Comparison of ENCODE assay signal across 13 cellular contexts in the genomic region with DNA sequence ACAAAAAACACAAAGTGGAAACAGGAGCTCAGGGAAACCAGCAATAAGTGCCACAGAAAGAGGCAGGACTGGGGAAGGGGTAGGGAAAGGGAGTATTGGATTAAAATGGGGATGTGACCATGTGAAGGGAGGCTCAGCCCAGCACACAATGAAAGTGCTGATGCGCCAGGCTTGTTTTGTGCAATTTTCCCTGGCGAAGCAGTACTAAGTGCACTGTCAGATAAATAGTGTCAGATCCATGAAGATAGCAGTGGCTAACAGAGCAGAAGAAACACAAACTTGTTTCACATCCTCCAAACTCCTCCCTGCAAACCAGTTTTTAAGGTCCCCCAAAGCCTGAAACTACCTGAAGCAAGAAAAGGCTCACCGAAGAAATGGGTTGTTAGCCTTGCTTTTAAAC. TPM values are rescaled to one million over a fixed set of nuclear protein-coding genes. Genes with fewer than 3 reads are reported as not detected.
DNase-seq lines count a peak whose midpoint lies in the region; ATAC-seq, FAIRE-seq and TF ChIP-seq lines count a peak whose summit lies in the region.
"Had no signal": no experiment of that assay in that cellular context is flagged by ENCODE, and none has a peak within 500 bp of the region (broad histone marks: within the 10 kb centered on the region; RNA-seq: fewer than 3 reads in every experiment).

No MANE protein-coding gene starts in this region.

- peak overlapping the region; percentile 79 for H3K27ac Mint-ChIP-seq in activated T-cell treated with anti-CD3 and anti-CD28 coated beads, Interleukin-2, amount 50 U/mL, for 24 hours
- H3K27ac Mint-ChIP-seq in activated T-cell treated with anti-CD3 and anti-CD28 coated beads, Interleukin-2, amount 50 U/mL, for 72 hours: no peak overlapping the region
- H3K27ac Mint-ChIP-seq in WTC11: peak overlapping the region; percentile 87; the same call in 1 of the 2 replicates

- TF ChIP-seq CTCF in WTC11 (IDR thresholded peaks at IDR 0.05) (no peak), HepG2 (CRISPR knock-in tag; IDR thresholded peaks at IDR 0.05) (no peak), testis (IDR thresholded peaks at IDR 0.05) (no peak), GM13976 (IDR thresholded peaks at IDR 0.05; ENCODE audit: borderline replicate concordance, control extremely low read depth, extremely low read depth, insufficient read depth, missing control alignments) (no peak)

- H3K27ac ChIP-seq in HepG2 (ENCODE audit: extremely low read length, insufficient read depth, low read length) (no peak overlapping the region), testis (peak overlapping the region in 1 of 2 donors; percentile 22)
- H3K27ac ChIP-seq: ascending aorta, epithelial cell of prostate, SJSA1 had no signal

- no peaks in the 10 kb centered on the region for H3K9me3 Mint-ChIP-seq in activated T-cell treated with anti-CD3 and anti-CD28 coated beads, Interleukin-2, amount 50 U/mL, for 24 hours
- H3K9me3 Mint-ChIP-seq in activated T-cell treated with anti-CD3 and anti-CD28 coated beads, Interleukin-2, amount 50 U/mL, for 72 hours: no peaks in the 10 kb centered on the region
- H3K9me3 Mint-ChIP-seq in WTC11: no peaks in the 10 kb centered on the region

- TF ChIP-seq RAD21 in HepG2 (CRISPR knock-in tag; IDR thresholded peaks at IDR 0.05): no peak

- H3K9me3 ChIP-seq in HepG2 (ENCODE audit: low read length) (no peaks in the 10 kb centered on the region), testis (no peaks in the 10 kb centered on the region)
- H3K9me3 ChIP-seq: ascending aorta, SJSA1 had no signal

- H2AFZ ChIP-seq in HepG2 (ENCODE audit: low read length): no peak overlapping the region

- no peak overlapping the region; the same call in 1 of the 2 replicates for H3K9ac ChIP-seq in HepG2 (ENCODE audit: insufficient read depth, low read depth, low read length)

- H3K27me3 ChIP-seq in HepG2 (ENCODE audit: control insufficient read depth in 1 of 2, insufficient read depth in 2 of 2, low read length in 2 of 2) (no peaks in the 10 kb centered on the region; a peak in 1 of 5 replicates), testis (no peaks in the 10 kb centered on the region)
- H3K27me3 ChIP-seq: ascending aorta, SJSA1 had no signal

- CTCF ChIA-PET in WTC11 (lab: Charles Lee) (no interaction called here), HepG2 (lab: Yijun Ruan, JAX; ENCODE audit: low intra/inter-chr PET ratio, low total read pairs) (no interaction called here)

- H3K4me1 ChIP-seq in HepG2 (ENCODE audit: insufficient read depth, low read length): peaks cover 31% of the 10 kb centered on the region
- H3K4me1 ChIP-seq in testis: peaks cover 38% of the 10 kb centered on the region

- peaks cover 54% of the 10 kb centered on the region for H3K4me1 Mint-ChIP-seq in activated T-cell treated with anti-CD3 and anti-CD28 coated beads, Interleukin-2, amount 50 U/mL, for 24 hours (ENCODE audit: low read depth)
- peaks cover 47% of the 10 kb centered on the region for H3K4me1 Mint-ChIP-seq in activated T-cell treated with anti-CD3 and anti-CD28 coated beads, Interleukin-2, amount 50 U/mL, for 72 hours (ENCODE audit: low read depth)
- peaks cover 56% of the 10 kb centered on the region for H3K4me1 Mint-ChIP-seq in WTC11

- H3K4me3 ChIP-seq in HepG2 (replicated peaks in 1 of 3; ENCODE audit: insufficient read depth in 1 of 3, low read depth in 2 of 3, low read length in 3 of 3) (no peak overlapping the region), testis (no peak overlapping the region)
- H3K4me3 ChIP-seq: ascending aorta, SJSA1 had no signal

- H4K20me1 ChIP-seq in HepG2 (ENCODE audit: insufficient read depth, low read length): peaks cover 32% of the 10 kb centered on the region

- no peak overlapping the region for H3K4me2 ChIP-seq in HepG2 (ENCODE audit: low read depth, low read length)

- H3K36me3 ChIP-seq in HepG2 (replicated peaks in 1 of 2; ENCODE audit: control insufficient read depth in 1 of 2, insufficient read depth in 2 of 2, low read length in 2 of 2) (peaks cover 6 to 37% of the 10 kb centered on the region in 2 experiments), testis (ENCODE audit: low read depth, missing control alignments) (no peaks in the 10 kb centered on the region)

- WGBS in HepG2 (ENCODE audit: low lambda C conversion rate): 88% methylated on average over 3 of the region's 3 CpGs
- WGBS in testis, 2 donors: 63 to 77% methylated on average over 3 of the region's 3 CpGs

- TF ChIP-seq POLR2A in HepG2 (IDR thresholded peaks at IDR 0.05; ENCODE audit: insufficient read depth in 1 of 2, low read depth in 2 of 2, low read length in 2 of 2): no peak
- no peak for TF ChIP-seq POLR2A in testis (IDR thresholded peaks at IDR 0.05)

- peaks cover 91% of the 10 kb centered on the region for H3K79me2 ChIP-seq in HepG2 (ENCODE audit: insufficient read depth, low read length)

- POLR2A ChIA-PET in WTC11 (lab: Charles Lee): no interaction called here
- POLR2A ChIA-PET in HepG2 (lab: Yijun Ruan, JAX): no interaction called here

- in situ Hi-C loops in HepG2 (cut with HindIII; ENCODE audit: extremely low pct_ligation_motif_present, low pct_unique_long_range_greater_than_20kb) (no loop called here), GM13976 (cut with MboI; ENCODE audit: low sequenced_read_pairs, unreplicated experiment) (no loop called here)

- ATAC-seq in activated T-cell treated with anti-CD3 and anti-CD28 coated beads, Interleukin-2, amount 50 U/mL, for 72 hours (replicated peaks in 1 of 2): no peak
- ATAC-seq in WTC11 (no peak), HepG2 (peak; percentile 67), GM19351 (IDR thresholded peaks at IDR 0.05; ENCODE audit: unreplicated experiment) (no peak)

- DNase-seq in activated T-cell treated with anti-CD3 and anti-CD28 coated beads, Interleukin-2, amount 50 U/mL, for 24 hours: no peak
- no peak for DNase-seq in activated T-cell treated with anti-CD3 and anti-CD28 coated beads, Interleukin-2, amount 50 U/mL, for 72 hours
- DNase-seq in WTC11 (ENCODE audit: low spot score) (no peak), HepG2 (ENCODE audit: low spot score) (no peak), testis (peak; percentile 33), GM13976 (ENCODE audit: low spot score) (no peak), hippocampal formation (lab: John Stamatoyannopoulos, UW) (no peak)
- DNase-seq: ACHN, NCI-H2081 treated with DMSO at 0.1 percent for 48 hours had no signal

- H3K36me3 Mint-ChIP-seq in activated T-cell treated with anti-CD3 and anti-CD28 coated beads, Interleukin-2, amount 50 U/mL, for 24 hours (ENCODE audit: low read depth): peaks cover 23% of the 10 kb centered on the region
- H3K36me3 Mint-ChIP-seq in activated T-cell treated with anti-CD3 and anti-CD28 coated beads, Interleukin-2, amount 50 U/mL, for 72 hours (ENCODE audit: insufficient read depth in 2 of 2): peaks cover 0 to 11% of the 10 kb centered on the region in 2 donors
- no peaks in the 10 kb centered on the region for H3K36me3 Mint-ChIP-seq in WTC11

- TF ChIP-seq EP300 in HepG2 (IDR thresholded peaks at IDR 0.05; ENCODE audit: low read depth in 2 of 2, low read length in 2 of 2) (no peak), HepG2 (CRISPR knock-in tag; IDR thresholded peaks at IDR 0.05; ENCODE audit: borderline replicate concordance) (no peak)

- no peaks in the 10 kb centered on the region for H3K27me3 Mint-ChIP-seq in activated T-cell treated with anti-CD3 and anti-CD28 coated beads, Interleukin-2, amount 50 U/mL, for 24 hours
- H3K27me3 Mint-ChIP-seq in activated T-cell treated with anti-CD3 and anti-CD28 coated beads, Interleukin-2, amount 50 U/mL, for 72 hours (ENCODE audit: low read depth): no peaks in the 10 kb centered on the region
- no peaks in the 10 kb centered on the region for H3K27me3 Mint-ChIP-seq in WTC11 (ENCODE audit: low read depth)

- FAIRE-seq in HepG2 (lab: Jason Lieb, UNC): no peak

- no peak overlapping the region for H3K4me3 Mint-ChIP-seq in activated T-cell treated with anti-CD3 and anti-CD28 coated beads, Interleukin-2, amount 50 U/mL, for 24 hours
- H3K4me3 Mint-ChIP-seq in activated T-cell treated with anti-CD3 and anti-CD28 coated beads, Interleukin-2, amount 50 U/mL, for 72 hours: no peak overlapping the region
- no peak overlapping the region for H3K4me3 Mint-ChIP-seq in WTC11

- BruUV-seq in HepG2 (replicated peaks; lab: Mats Ljungman, UMichigan): no TSS peak

- intact Hi-C loops in HepG2 (cut with micrococcal nuclease; ENCODE audit: unreplicated experiment): no loop called here
- intact Hi-C loops in testis (cut with DNase I; ENCODE audit: low total_unique reads): no loop called here

RNA-seq across cellular contexts. Expression of a gene that starts 50.7 kb away (rescaled TPM):
- 1 to 10 TPM in 1 of 2 donors, under 1 TPM in 1; 0.77 to 1.3 TPM for total RNA-seq in activated T-cell treated with anti-CD3 and anti-CD28 coated beads, Interleukin-2, amount 50 U/mL, for 72 hours
- 0.32 to 0.66 TPM (median 0.34 TPM) in 3 replicates for total RNA-seq in WTC11 (2021)
- total RNA-seq in HepG2 (2016; rRNA removed; fragmentation: Illumina TruSeq; extraction: Trizol): 0.60 and 1.2 TPM in 2 replicates
- 0.91 and 1.4 TPM in 2 replicates for total RNA-seq in HepG2 (2016; cell fraction: cytosol; rRNA removed; fragmentation: Illumina TruSeq; extraction: Trizol; ENCODE audit: low read depth)
- 1.0 and 1.7 TPM in 2 replicates for total RNA-seq in HepG2 (2016; cell fraction: insoluble cytoplasmic fraction; rRNA removed; fragmentation: Illumina TruSeq; extraction: Trizol)
- total RNA-seq in HepG2 (2016; cell fraction: membrane; rRNA removed; fragmentation: Illumina TruSeq; extraction: Trizol): 1.2 and 1.4 TPM in 2 replicates
- total RNA-seq in HepG2 (2016; cell fraction: nucleus; rRNA removed; fragmentation: Illumina TruSeq; extraction: Trizol): 0.72 and 1.2 TPM in 2 replicates
- 0.15 and 0.40 TPM in 2 replicates for polyA plus RNA-seq in HepG2 (2011; rRNA removed)
- polyA plus RNA-seq in HepG2 (2011; cell fraction: cytosol; rRNA removed): 0.13 and 0.14 TPM in 2 replicates
- polyA plus RNA-seq in HepG2 (2011; cell fraction: nucleus; rRNA removed): 0.77 and 1.1 TPM in 2 replicates
- polyA plus RNA-seq in HepG2 (2012): 0.79 and 0.80 TPM in 2 replicates
- polyA plus RNA-seq in HepG2 (2016; cell fraction: cytosol; fragmentation: Illumina TruSeq; extraction: Trizol; ENCODE audit: low read depth): 0.51 and 1.2 TPM in 2 replicates
- polyA plus RNA-seq in HepG2 (2016; cell fraction: insoluble cytoplasmic fraction; fragmentation: Illumina TruSeq; extraction: Trizol; ENCODE audit: low read depth): 0.83 and 0.93 TPM in 2 replicates
- polyA plus RNA-seq in HepG2 (2016; cell fraction: membrane; fragmentation: Illumina TruSeq; extraction: Trizol; ENCODE audit: low read depth): 0.44 TPM in 1 of 2 replicates, not detected in the other
- polyA plus RNA-seq in HepG2 (2016; cell fraction: nucleus; fragmentation: Illumina TruSeq; extraction: Trizol; ENCODE audit: insufficient read depth, low read depth): 2.3 and 3.6 TPM in 2 replicates
- 0.16 and 0.64 TPM in 2 replicates for polyA minus RNA-seq in HepG2 (2011; rRNA and poly(A)+ RNA removed; ENCODE audit: low replicate concordance)
- polyA minus RNA-seq in HepG2 (2011; cell fraction: cytosol; rRNA and poly(A)+ RNA removed): not detected in 2 replicates
- 0.75 and 1.2 TPM in 2 replicates for polyA minus RNA-seq in HepG2 (2011; cell fraction: nucleus; rRNA and poly(A)+ RNA removed)
- total RNA-seq in testis: under 1 TPM; 0.19 to 0.63 TPM
- polyA plus RNA-seq in testis (ENCODE audit: insufficient read depth, low read depth, low replicate concordance): 0.65 TPM
- total RNA-seq: ascending aorta had no signal

RNA-seq across cellular contexts. Expression of a gene that starts 53.3 kb away (rescaled TPM):
- total RNA-seq in activated T-cell treated with anti-CD3 and anti-CD28 coated beads, Interleukin-2, amount 50 U/mL, for 72 hours: 100 to 1,000 TPM; 128 to 149 TPM
- total RNA-seq in WTC11 (2021) (160 to 177 TPM (median 169 TPM) in 3 replicates), HepG2 (2016; rRNA removed; fragmentation: Illumina TruSeq; extraction: Trizol) (80.1 and 93.4 TPM in 2 replicates), testis (100 to 1,000 TPM; 193 to 208 TPM)
- total RNA-seq in HepG2 (2016; cell fraction: cytosol; rRNA removed; fragmentation: Illumina TruSeq; extraction: Trizol; ENCODE audit: low read depth): 11.9 and 18.9 TPM in 2 replicates
- total RNA-seq in HepG2 (2016; cell fraction: insoluble cytoplasmic fraction; rRNA removed; fragmentation: Illumina TruSeq; extraction: Trizol): 79.6 and 87.8 TPM in 2 replicates
- 21.9 and 25.0 TPM in 2 replicates for total RNA-seq in HepG2 (2016; cell fraction: membrane; rRNA removed; fragmentation: Illumina TruSeq; extraction: Trizol)
- 82.4 and 83.3 TPM in 2 replicates for total RNA-seq in HepG2 (2016; cell fraction: nucleus; rRNA removed; fragmentation: Illumina TruSeq; extraction: Trizol)
- polyA plus RNA-seq in HepG2 (2011; rRNA removed) (69.0 and 70.4 TPM in 2 replicates), testis (ENCODE audit: insufficient read depth, low read depth, low replicate concordance) (74.3 TPM)
- 39.2 and 40.8 TPM in 2 replicates for polyA plus RNA-seq in HepG2 (2011; cell fraction: cytosol; rRNA removed)
- polyA plus RNA-seq in HepG2 (2011; cell fraction: nucleus; rRNA removed): 119 and 122 TPM in 2 replicates
- polyA plus RNA-seq in HepG2 (2012): 26.5 and 31.0 TPM in 2 replicates
- 1.3 and 1.7 TPM in 2 replicates for polyA plus RNA-seq in HepG2 (2016; cell fraction: cytosol; fragmentation: Illumina TruSeq; extraction: Trizol; ENCODE audit: low read depth)
- 45.5 and 54.9 TPM in 2 replicates for polyA plus RNA-seq in HepG2 (2016; cell fraction: insoluble cytoplasmic fraction; fragmentation: Illumina TruSeq; extraction: Trizol; ENCODE audit: low read depth)
- polyA plus RNA-seq in HepG2 (2016; cell fraction: membrane; fragmentation: Illumina TruSeq; extraction: Trizol; ENCODE audit: low read depth): 4.2 and 6.0 TPM in 2 replicates
- polyA plus RNA-seq in HepG2 (2016; cell fraction: nucleus; fragmentation: Illumina TruSeq; extraction: Trizol; ENCODE audit: insufficient read depth, low read depth): 81.4 and 92.9 TPM in 2 replicates
- polyA minus RNA-seq in HepG2 (2011; rRNA and poly(A)+ RNA removed; ENCODE audit: low replicate concordance): 153 and 310 TPM in 2 replicates
- polyA minus RNA-seq in HepG2 (2011; cell fraction: cytosol; rRNA and poly(A)+ RNA removed): 51.3 and 63.1 TPM in 2 replicates
- polyA minus RNA-seq in HepG2 (2011; cell fraction: nucleus; rRNA and poly(A)+ RNA removed): 123 and 152 TPM in 2 replicates
